Comparison of ENCODE assay signal across 12 cellular contexts in genomic region chr12:108637222-108637621, GRCh38. TPM values are rescaled to one million over a fixed set of nuclear protein-coding genes. Genes with fewer than 3 reads are reported as not detected.
DNase-seq lines count a peak whose midpoint lies in the region; ATAC-seq, FAIRE-seq and TF ChIP-seq lines count a peak whose summit lies in the region.
"Had no signal": no experiment of that assay in that cellular context is flagged by ENCODE, and none has a peak within 500 bp of the region (broad histone marks: within the 10 kb centered on the region; RNA-seq: fewer than 3 reads in every experiment).

No MANE protein-coding gene starts in this region.

- H3K27me3 Mint-ChIP-seq in activated B cell treated with CpG ODN at 0.5 μM for 24 hours (no peaks in the 10 kb centered on the region), type B pancreatic cell (no peaks in the 10 kb centered on the region)
- no peaks in the 10 kb centered on the region for H3K27me3 Mint-ChIP-seq in naive thymus-derived CD4-positive, alpha-beta T cell
- H3K27me3 Mint-ChIP-seq: CD4-positive, alpha-beta memory T cell had no signal

- CTCF ChIA-PET in activated B cell treated with CpG ODN at 0.5 μM for 24 hours (lab: Charles Lee): interaction anchor here (0.9 to 11.9 kb wide), 6 partner anchors 9 to 166 kb away, joined by 3 to 137 read pairs (median 7); no protein-coding TSS in a partner anchor
- CTCF ChIA-PET in naive thymus-derived CD4-positive, alpha-beta T cell (lab: Charles Lee): interaction anchor here (0.7 to 1.4 kb wide), 3 partner anchors 9 to 20 kb away, joined by 3 to 10 read pairs (median 4); no protein-coding TSS in a partner anchor

- no peak for TF ChIP-seq CTCF in DOHH2 (IDR thresholded peaks at IDR 0.05; ENCODE audit: low read depth, low read length, poor library complexity, severe bottlenecking)
- no peak for TF ChIP-seq CTCF in HL-60 (IDR thresholded peaks at IDR 0.05; ENCODE audit: insufficient read depth, low read length)
- TF ChIP-seq CTCF in activated B cell treated with CpG ODN at 0.5 μM for 24 hours (IDR thresholded peaks at IDR 0.05): no peak
- TF ChIP-seq CTCF in pancreas (IDR thresholded peaks at IDR 0.05): no peak
- TF ChIP-seq CTCF in type B pancreatic cell (conservative IDR thresholded peaks at IDR 0.05): no peak

- no peaks in the 10 kb centered on the region for H3K9me2 ChIP-seq in DOHH2 (replicated peaks; ENCODE audit: control insufficient read depth, low read length)

- peaks cover 18% of the 10 kb centered on the region for H3K27me3 ChIP-seq in DOHH2 (ENCODE audit: control insufficient read depth, low read length)
- H3K27me3 ChIP-seq in HL-60 (ENCODE audit: insufficient read depth, poor library complexity, severe bottlenecking): no peaks in the 10 kb centered on the region
- H3K27me3 ChIP-seq in naive thymus-derived CD4-positive, alpha-beta T cell (ENCODE audit: control insufficient read depth in 2 of 2, insufficient read depth in 2 of 2, low read length in 2 of 2): no peaks in the 10 kb centered on the region
- H3K27me3 ChIP-seq in pancreas: no peaks in the 10 kb centered on the region
- H3K27me3 ChIP-seq: right atrium auricular region had no signal

- peaks cover 41% of the 10 kb centered on the region for H3F3A ChIP-seq in DOHH2 (ENCODE audit: control insufficient read depth, insufficient read depth)

- no peak for FAIRE-seq in pancreas (lab: Jason Lieb, UNC)

- H3K4me1 Mint-ChIP-seq in activated B cell treated with CpG ODN at 0.5 μM for 24 hours: peaks cover 98% of the 10 kb centered on the region
- peaks cover 27 to 59% (median 45%) of the 10 kb centered on the region in 7 donors for H3K4me1 Mint-ChIP-seq in naive thymus-derived CD4-positive, alpha-beta T cell
- H3K4me1 Mint-ChIP-seq in type B pancreatic cell (ENCODE audit: unreplicated experiment): peaks cover 43% of the 10 kb centered on the region

- DNase-seq in HL-60 (ENCODE audit: low read depth in 1 of 2, low spot score in 1 of 2): peak in 1 of 2 experiments; percentile 57
- DNase-seq in activated B cell treated with CpG ODN at 0.5 μM for 24 hours: no peak
- no peak for DNase-seq in naive thymus-derived CD4-positive, alpha-beta T cell
- no peak for DNase-seq in pancreas
- no peak for DNase-seq in type B pancreatic cell (ENCODE audit: extremely low spot score, unreplicated experiment)
- DNase-seq in SHP77 (lab: John Stamatoyannopoulos, UW): no peak
- DNase-seq in activated CD4-positive, alpha-beta T cell treated with anti-CD3 and anti-CD28 coated beads, Interleukin-2, amount 50 U/mL, for 48 hours: no peak
- DNase-seq: CD4-positive, alpha-beta memory T cell; H7 had no signal

- H3K27ac Mint-ChIP-seq in activated B cell treated with CpG ODN at 0.5 μM for 24 hours (peak overlapping the region; percentile 87), type B pancreatic cell (no peak overlapping the region)
- H3K27ac Mint-ChIP-seq in naive thymus-derived CD4-positive, alpha-beta T cell: peak overlapping the region; percentile 19 to 95 (median 59)
- H3K27ac Mint-ChIP-seq: activated naive CD4-positive, alpha-beta T cell treated with anti-CD3 and anti-CD28 coated beads, Interleukin-2, amount 50 U/mL, for 72 hours had no signal

- H3K4me3 ChIP-seq in DOHH2 (ENCODE audit: low read length): peak overlapping the region; percentile 63
- H3K4me3 ChIP-seq in HL-60 (replicated peaks; ENCODE audit: insufficient read depth, low read length): no peak overlapping the region
- H3K4me3 ChIP-seq in naive thymus-derived CD4-positive, alpha-beta T cell (ENCODE audit: low read length): no peak overlapping the region
- no peak overlapping the region for H3K4me3 ChIP-seq in pancreas
- H3K4me3 ChIP-seq: right atrium auricular region had no signal

- H3K4me3 Mint-ChIP-seq in activated B cell treated with CpG ODN at 0.5 μM for 24 hours (peak overlapping the region; percentile 79), type B pancreatic cell (no peak overlapping the region)
- peak overlapping the region in 5 of 10 donors; percentile 6 to 43 (median 27) for H3K4me3 Mint-ChIP-seq in naive thymus-derived CD4-positive, alpha-beta T cell

- peaks cover 98% of the 10 kb centered on the region for H3K4me1 ChIP-seq in DOHH2 (ENCODE audit: control insufficient read depth, low read length)
- H3K4me1 ChIP-seq in naive thymus-derived CD4-positive, alpha-beta T cell (ENCODE audit: control insufficient read depth in 2 of 2, insufficient read depth in 2 of 2, low read length in 2 of 2): peaks cover 24 to 26% of the 10 kb centered on the region in 2 donors
- H3K4me1 ChIP-seq in pancreas: no peaks in the 10 kb centered on the region

- H3K36me3 ChIP-seq in DOHH2 (ENCODE audit: control insufficient read depth, low read length) (no peaks in the 10 kb centered on the region), pancreas (no peaks in the 10 kb centered on the region)
- peaks cover 0 to 5% (median 0%) of the 10 kb centered on the region in 3 experiments for H3K36me3 ChIP-seq in naive thymus-derived CD4-positive, alpha-beta T cell (ENCODE audit: control insufficient read depth in 2 of 3, insufficient read depth in 3 of 3, low read length in 3 of 3)
- H3K36me3 ChIP-seq: right atrium auricular region had no signal

- intact Hi-C loops in activated B cell treated with CpG ODN at 0.5 μM for 24 hours (cut with micrococcal nuclease): loop anchor here (5.0 kb wide), 1 partner anchor 120 kb away; the partner anchor contains the start of gene FICD
- intact Hi-C loops in naive thymus-derived CD4-positive, alpha-beta T cell (cut with micrococcal nuclease): loop anchor here in 1 of 2 donors (10.0 kb wide), 2 partner anchors 1248 to 1542 kb away; partner anchors contain the start of genes CRY1 and GLTP
- intact Hi-C loops in pancreas (cut with DNase I): no loop called here

- H3K4me2 ChIP-seq in DOHH2 (ENCODE audit: low read length): peak overlapping the region; percentile 84

- no peaks in the 10 kb centered on the region for H3K79me2 ChIP-seq in DOHH2 (ENCODE audit: control insufficient read depth, low read length)

- POLR2A ChIA-PET in activated B cell treated with CpG ODN at 0.5 μM for 24 hours (lab: Charles Lee): interaction anchor here (0.5 to 14.3 kb wide), 13 partner anchors 10 to 221 kb away, joined by 3 to 135 read pairs (median 7); partner anchors contain the start of genes ISCU and SART3
- POLR2A ChIA-PET in naive thymus-derived CD4-positive, alpha-beta T cell (lab: Charles Lee): interaction anchor here (1.3 to 12.6 kb wide), 4 partner anchors 9 to 71 kb away, joined by 7 to 200 read pairs (median 88); partner anchors contain the start of genes ISCU and SART3

- peaks cover 13% of the 10 kb centered on the region for H3K36me3 Mint-ChIP-seq in activated B cell treated with CpG ODN at 0.5 μM for 24 hours (ENCODE audit: low read depth)
- peaks cover 0 to 16% (median under 1%) of the 10 kb centered on the region in 5 donors for H3K36me3 Mint-ChIP-seq in naive thymus-derived CD4-positive, alpha-beta T cell
- H3K36me3 Mint-ChIP-seq in type B pancreatic cell: no peaks in the 10 kb centered on the region

- H3K9me3 Mint-ChIP-seq in activated B cell treated with CpG ODN at 0.5 μM for 24 hours (no peaks in the 10 kb centered on the region), type B pancreatic cell (no peaks in the 10 kb centered on the region)
- H3K9me3 Mint-ChIP-seq in naive thymus-derived CD4-positive, alpha-beta T cell: peaks cover 0 to under 1% (median 0%) of the 10 kb centered on the region in 11 donors
- H3K9me3 Mint-ChIP-seq: activated naive CD4-positive, alpha-beta T cell treated with anti-CD3 and anti-CD28 coated beads, Interleukin-2, amount 50 U/mL, for 72 hours had no signal

- H4K20me1 ChIP-seq in DOHH2 (ENCODE audit: control insufficient read depth, insufficient read depth, low read depth, low read length): no peaks in the 10 kb centered on the region

- no peaks in the 10 kb centered on the region for H3K9me3 ChIP-seq in DOHH2 (ENCODE audit: control insufficient read depth, insufficient read depth, low read length)
- no peaks in the 10 kb centered on the region for H3K9me3 ChIP-seq in naive thymus-derived CD4-positive, alpha-beta T cell (ENCODE audit: control insufficient read depth in 2 of 3, low read length in 3 of 3)
- no peaks in the 10 kb centered on the region for H3K9me3 ChIP-seq in pancreas
- H3K9me3 ChIP-seq: right atrium auricular region had no signal

- H3K27ac ChIP-seq in DOHH2 (ENCODE audit: low read depth, low read length) (peak overlapping the region; percentile 57), HL-60 (replicated peaks) (peak overlapping the region; percentile 98), pancreas (no peak overlapping the region)
- H3K27ac ChIP-seq in naive thymus-derived CD4-positive, alpha-beta T cell (ENCODE audit: low read depth, low read length): no peak overlapping the region

- WGBS in pancreas, 2 donors: 81 to 85% methylated on average over 2 of the region's 2 CpGs

- ATAC-seq in activated B cell treated with CpG ODN at 0.5 μM for 24 hours (ENCODE audit: low read depth): no peak
- ATAC-seq in naive thymus-derived CD4-positive, alpha-beta T cell: no peak
- ATAC-seq in pancreas: no peak
- ATAC-seq: activated naive CD4-positive, alpha-beta T cell treated with anti-CD3 and anti-CD28 coated beads, Interleukin-2, amount 50 U/mL, for 72 hours had no signal

RNA-seq across cellular contexts. Expression of gene SELPLG, which starts 3.5 kb away (rescaled TPM):
- total RNA-seq in activated B cell treated with CpG ODN at 0.5 μM for 24 hours: 1.8 and 2.0 TPM in 2 replicates
- 100 to 1,000 TPM in 4 of 5 experiments, 10 to 100 TPM in 1; 54.3 to 217 (median 154) TPM for total RNA-seq in naive thymus-derived CD4-positive, alpha-beta T cell
- polyA plus RNA-seq in naive thymus-derived CD4-positive, alpha-beta T cell: 100 to 1,000 TPM; 530 to 831 TPM
- total RNA-seq in pancreas: 1 to 10 TPM in 4 of 6 donors, under 1 TPM in 2; 0.28 to 9.5 (median 1.8) TPM
- polyA plus RNA-seq in pancreas: under 1 TPM; 0.61 to 0.91 TPM
- total RNA-seq in type B pancreatic cell (ENCODE audit: low replicate concordance): 0.31 and 0.48 TPM in 2 replicates

RNA-seq across cellular contexts. Expression of gene TMEM119, which starts 39.3 kb away (rescaled TPM):
- total RNA-seq in activated B cell treated with CpG ODN at 0.5 μM for 24 hours: not detected in 2 replicates
- total RNA-seq in naive thymus-derived CD4-positive, alpha-beta T cell: 1 to 10 TPM in 2 of 5 experiments, under 1 TPM in 2, not detected in 1; 0.27 to 1.6 (median 0.81) TPM
- polyA plus RNA-seq in naive thymus-derived CD4-positive, alpha-beta T cell: under 1 TPM; 0.13 to 0.59 TPM
- total RNA-seq in pancreas: 10 to 100 TPM in 1 of 6 donors, 1 to 10 TPM in 5; 1.0 to 18.8 (median 2.5) TPM
- polyA plus RNA-seq in pancreas: 1 to 10 TPM; 2.0 to 2.2 TPM
- total RNA-seq in type B pancreatic cell (ENCODE audit: low replicate concordance): 0.33 and 27.2 TPM in 2 replicates

Comparison
In these comparisons a context has a peak if more than half of its experiments do, and no peak if none do; other contexts are left out.
1. H3K27ac ChIP-seq: peak in DOHH2 (single experiment) and HL-60 (single experiment); none in naive thymus-derived CD4-positive, alpha-beta T cell (single experiment) and pancreas (0 of 4).
2. RNA of gene SELPLG, which starts 3.5 kb away (total RNA-seq): 54.3 to 217 TPM in naive thymus-derived CD4-positive, alpha-beta T cell; 0.28 to 9.5 TPM in pancreas, 1.8 to 2.0 TPM in activated B cell treated with CpG ODN at 0.5 μM for 24 hours and 0.31 to 0.48 TPM in type B pancreatic cell; every median in the first group is over 4 times any median in the second.